In the genomic region with DNA sequence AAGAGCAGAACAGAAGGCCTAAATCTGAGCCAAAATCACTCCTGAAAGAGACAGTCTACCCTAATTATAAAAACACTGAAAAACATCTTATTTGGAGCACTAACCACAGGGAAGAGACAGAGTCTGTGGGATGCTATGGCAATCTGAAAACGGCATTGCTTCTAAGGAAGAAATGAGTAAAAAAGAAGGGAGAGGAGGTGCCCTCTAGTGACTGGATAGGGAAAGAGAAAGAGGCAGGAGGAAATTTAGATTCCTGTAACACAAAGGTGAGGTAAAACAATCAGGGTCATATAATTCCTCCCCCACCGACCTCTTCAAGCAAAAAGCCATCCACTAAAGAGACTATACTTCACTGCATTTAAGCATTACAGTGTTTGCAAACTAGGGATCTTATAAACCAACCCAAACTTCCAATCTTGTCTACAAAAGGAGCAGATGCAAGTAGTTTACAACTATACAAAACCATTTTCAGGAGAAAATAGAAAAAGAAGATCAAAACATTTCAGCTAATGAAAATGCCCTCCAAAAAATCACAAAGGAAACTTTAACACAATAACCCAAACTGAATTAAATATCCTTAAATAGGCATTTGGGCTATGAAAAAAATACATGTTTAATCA, we compare ENCODE assay signal across 9 cellular contexts. TPM values are rescaled to one million over a fixed set of nuclear protein-coding genes. Genes with fewer than 3 reads are reported as not detected.
A peak's percentile ranks its signal among the peaks of the same experiment; 100 is the strongest.
DNase-seq lines count a peak whose midpoint lies in the region; ATAC-seq and TF ChIP-seq lines count a peak whose summit lies in the region.
"Had no signal": no experiment of that assay in that cellular context is flagged by ENCODE, and none has a peak within 500 bp of the region (broad histone marks: within the 10 kb centered on the region; RNA-seq: fewer than 3 reads in every experiment).

No MANE protein-coding gene starts in this region.

- peaks cover 22% of the 10 kb centered on the region for H3K36me3 ChIP-seq in SK-N-MC (ENCODE audit: insufficient read depth, low read length)
- peaks cover 0 to 46% (median 8%) of the 10 kb centered on the region in 3 donors for H3K36me3 ChIP-seq in esophagus squamous epithelium

- intact Hi-C loops in CD4-positive, alpha-beta T cell (cut with DNase I, micrococcal nuclease), result no loop called here
- intact Hi-C loops in esophagus squamous epithelium (cut with DNase I), result loop anchor here (10.0 kb wide), 1 partner anchor 227 kb away; no protein-coding TSS in a partner anchor

- H3K27me3 ChIP-seq in CD4-positive, alpha-beta T cell (ENCODE audit: control insufficient read depth, insufficient read depth, low read length), result no peaks in the 10 kb centered on the region
- no peaks in the 10 kb centered on the region for H3K27me3 ChIP-seq in esophagus squamous epithelium

- peak; percentile 29 for TF ChIP-seq CTCF in CD4-positive, alpha-beta T cell (IDR thresholded peaks at IDR 0.05)
- peak; percentile 77 for TF ChIP-seq CTCF in HFFc6 (IDR thresholded peaks at IDR 0.05)
- TF ChIP-seq CTCF in esophagus squamous epithelium (IDR thresholded peaks at IDR 0.05), result peak in 3 of 6 experiments; percentile 21 to 50 (median 23)

- ATAC-seq in CD4-positive, alpha-beta T cell (ENCODE audit: poor library complexity), result no peak
- no peak for ATAC-seq in GM18498 (IDR thresholded peaks at IDR 0.05; ENCODE audit: unreplicated experiment)

- H3K9ac ChIP-seq in SK-N-MC (ENCODE audit: insufficient read length), result no peak overlapping the region

- H3K36me3 Mint-ChIP-seq in CD4-positive, alpha-beta T cell (ENCODE audit: low read depth), result peaks cover 72% of the 10 kb centered on the region
- peaks cover 59% of the 10 kb centered on the region for H3K36me3 Mint-ChIP-seq in HFFc6 (ENCODE audit: low read depth)

- WGBS in esophagus squamous epithelium, 2 donors, result 24 to 29% methylated on average over 2 of the region's 2 CpGs

- H3K4me3 Mint-ChIP-seq in CD4-positive, alpha-beta T cell, result no peak overlapping the region
- no peak overlapping the region; the same call in 1 of the 2 replicates for H3K4me3 Mint-ChIP-seq in HFFc6

- no peak for DNase-seq in CD4-positive, alpha-beta T cell
- DNase-seq in HFFc6 (peak; percentile 15), SK-N-MC (ENCODE audit: low read depth, low spot score) (peak; percentile 51), iPS-NIHi7 (ENCODE audit: extremely low spot score) (peak; percentile 56), esophagus squamous epithelium (lab: John Stamatoyannopoulos, UW) (no peak), LoVo (ENCODE audit: low spot score) (no peak), NCI-H774 (lab: John Stamatoyannopoulos, UW) (no peak)
- DNase-seq: activated T-cell treated with anti-CD3 and anti-CD28 coated beads, Interleukin-2, amount 50 U/mL, for 48 hours had no signal

- TF ChIP-seq POLR2A in esophagus squamous epithelium (IDR thresholded peaks at IDR 0.05), result no peak

- H3K4me1 Mint-ChIP-seq in CD4-positive, alpha-beta T cell (ENCODE audit: low read depth), result no peaks in the 10 kb centered on the region
- peaks cover 15% of the 10 kb centered on the region for H3K4me1 Mint-ChIP-seq in HFFc6 (ENCODE audit: low read depth)

- POLR2A ChIA-PET in CD4-positive, alpha-beta T cell (lab: Charles Lee), result no interaction called here

- H3K27ac ChIP-seq in CD4-positive, alpha-beta T cell (ENCODE audit: low read depth, low read length), result no peak overlapping the region
- no peak overlapping the region for H3K27ac ChIP-seq in SK-N-MC
- no peak overlapping the region for H3K27ac ChIP-seq in esophagus squamous epithelium

- no peak overlapping the region for H3K27ac Mint-ChIP-seq in CD4-positive, alpha-beta T cell
- H3K27ac Mint-ChIP-seq in HFFc6, result no peak overlapping the region; the same call in 1 of the 2 replicates

- peaks cover 0 to 12% (median 0%) of the 10 kb centered on the region in 3 donors for H3K4me1 ChIP-seq in esophagus squamous epithelium

- H3K4me3 ChIP-seq in SK-N-MC, result no peak overlapping the region
- H3K4me3 ChIP-seq in esophagus squamous epithelium, result no peak overlapping the region

- H3K9me3 ChIP-seq in CD4-positive, alpha-beta T cell (ENCODE audit: control insufficient read depth, low read length), result peaks cover 7% of the 10 kb centered on the region
- H3K9me3 ChIP-seq in SK-N-MC (ENCODE audit: low read depth, low read length) (peaks cover 8% of the 10 kb centered on the region; the same call in 1 of the 2 replicates), esophagus squamous epithelium (peaks cover 0 to 15% (median 8%) of the 10 kb centered on the region in 3 donors)

- no peaks in the 10 kb centered on the region for H3K27me3 Mint-ChIP-seq in CD4-positive, alpha-beta T cell
- no peaks in the 10 kb centered on the region; the same call in 1 of the 2 replicates for H3K27me3 Mint-ChIP-seq in HFFc6 (ENCODE audit: insufficient read depth)

- peaks cover 6% of the 10 kb centered on the region for H3K9me3 Mint-ChIP-seq in CD4-positive, alpha-beta T cell
- peaks cover 9% of the 10 kb centered on the region for H3K9me3 Mint-ChIP-seq in HFFc6

- CTCF ChIA-PET in CD4-positive, alpha-beta T cell (lab: Charles Lee), result no interaction called here

RNA-seq across cellular contexts. Expression of a gene that starts 32.6 kb away (rescaled TPM):
- 10 to 100 TPM; 12.1 to 13.3 TPM for total RNA-seq in CD4-positive, alpha-beta T cell
- 10 to 100 TPM; 56.6 to 85.7 (median 75.7) TPM for total RNA-seq in HFFc6 (2021; fragmentation: NEBNext Ultra II Directional; extraction: Animal tissue kit (Norgen Biotek cat#: 25700))
- 10 to 100 TPM; 28.4 to 46.6 (median 34.9) TPM for total RNA-seq in esophagus squamous epithelium

Comparison
In these comparisons a context has a peak if more than half of its experiments do, and no peak if none do; other contexts are left out.
1. DNase-seq: peak in HFFc6 (single experiment), SK-N-MC (single experiment) and iPS-NIHi7 (single experiment); none in CD4-positive, alpha-beta T cell (0 of 10), esophagus squamous epithelium (single experiment), LoVo (single experiment) and NCI-H774 (single experiment).